9 cellular contexts compared by ENCODE assay signal in the genomic region with DNA sequence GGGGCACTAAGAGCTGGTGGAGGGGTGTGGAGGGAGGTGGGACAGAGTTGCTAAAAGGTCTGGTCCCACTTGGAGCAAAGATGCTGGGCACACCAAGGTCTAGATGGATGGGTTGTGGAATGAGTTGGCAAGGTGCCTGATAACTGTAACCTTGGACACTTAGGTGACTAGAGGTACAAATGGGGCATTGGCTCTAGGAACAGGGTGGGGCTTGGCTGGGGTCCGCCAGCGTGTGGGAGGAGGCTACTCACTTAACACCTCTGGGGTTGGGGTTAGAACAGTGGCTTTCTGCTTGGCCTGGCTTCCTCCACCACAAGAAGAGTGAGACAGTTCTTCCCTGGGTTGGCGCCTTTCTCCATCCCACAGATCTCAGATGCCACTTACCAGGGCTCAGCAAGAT. TPM values are rescaled to one million over a fixed set of nuclear protein-coding genes. Genes with fewer than 3 reads are reported as not detected.
"Had no signal": no experiment of that assay in that cellular context is flagged by ENCODE, and none has a peak within 500 bp of the region (broad histone marks: within the 10 kb centered on the region; RNA-seq: fewer than 3 reads in every experiment).

No MANE protein-coding gene starts in this region.

- H3K27ac Mint-ChIP-seq: GM23338, H9 had no signal

- DNase-seq: H9, HCEC 1CT, IMR-90 had no signal

- ATAC-seq: GM23338, K562 had no signal

- H3K27ac ChIP-seq: HL-60 had no signal

- FAIRE-seq: H1, H54, K562 had no signal

- H3K4me3 ChIP-seq: GM23338, K562 had no signal

- H3K9me3 Mint-ChIP-seq: GM23338, H9 had no signal

- H3K4me2 ChIP-seq: GM23338 had no signal

- H2AFZ ChIP-seq: GM23338 had no signal

- H3K4me1 Mint-ChIP-seq: GM23338, H9 had no signal

- H3K4me3 Mint-ChIP-seq: GM23338, H9 had no signal

RNA-seq across cellular contexts. Expression of a gene that starts 17.2 kb away (rescaled TPM):
- total RNA-seq: HT1080, IMR-90, K562 had no signal
- polyA plus RNA-seq: IMR-90, K562 had no signal
